Comparison of ENCODE assay signal across 13 cellular contexts in the genomic region with DNA sequence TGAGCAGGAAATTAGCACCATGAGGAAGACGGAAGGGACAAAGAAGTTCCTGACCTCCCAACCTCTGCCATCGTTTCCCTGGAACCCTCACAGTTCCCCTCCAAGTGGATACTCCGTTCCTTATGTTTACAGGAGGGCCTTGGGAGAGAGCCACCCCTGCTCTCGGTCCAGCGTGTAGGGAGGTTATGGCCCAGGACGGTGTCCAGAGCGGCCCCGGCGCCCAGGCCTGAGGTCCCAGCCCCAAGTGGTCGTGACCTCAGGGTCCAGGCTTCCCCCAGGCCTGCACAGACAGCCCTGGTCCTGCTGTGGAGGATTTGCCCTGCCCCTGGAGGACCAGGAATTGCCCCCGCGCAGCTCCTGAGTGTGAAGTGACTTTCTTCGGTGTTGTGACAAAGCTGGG.
DNase-seq lines count a peak whose midpoint lies in the region; ATAC-seq and TF ChIP-seq lines count a peak whose summit lies in the region.
"Had no signal": no experiment of that assay in that cellular context is flagged by ENCODE, and none has a peak within 500 bp of the region (broad histone marks: within the 10 kb centered on the region; RNA-seq: fewer than 3 reads in every experiment).

No MANE protein-coding gene starts in this region.

- H3K9me3 Mint-ChIP-seq in stimulated activated naive CD8-positive, alpha-beta T cell treated with anti-CD3 and anti-CD28 coated beads, Interleukin-15, Interleukin-2, amounts not matched to agents 100 ng/mL and 50 ng/mL, for 24 hours: no peaks in the 10 kb centered on the region
- H3K9me3 Mint-ChIP-seq in stimulated activated naive CD8-positive, alpha-beta T cell treated with anti-CD3 and anti-CD28 coated beads, Interleukin-15, amount 100 ng/mL, for 72 hours: no peaks in the 10 kb centered on the region
- H3K9me3 Mint-ChIP-seq: activated naive CD4-positive, alpha-beta T cell treated with anti-CD3 and anti-CD28 coated beads, Interleukin-2, amount 10 ng/mL, durations not matched to agents 7 days and 5 days had no signal

- H3K4me1 ChIP-seq in liver (ENCODE audit: control insufficient read depth in 4 of 4, insufficient read depth in 4 of 4, low read length in 3 of 4): peaks cover 11 to 25% (median 19%) of the 10 kb centered on the region in 4 donors
- H3K4me1 ChIP-seq in prostate gland (replicated peaks): peaks cover 44% of the 10 kb centered on the region

- no peak for TF ChIP-seq RAD21 in liver (IDR thresholded peaks at IDR 0.05)

- no peak for ATAC-seq in stimulated activated naive CD8-positive, alpha-beta T cell treated with anti-CD3 and anti-CD28 coated beads, Interleukin-15, amount 100 ng/mL, for 72 hours
- no peak for ATAC-seq in GM18868 (IDR thresholded peaks at IDR 0.05; ENCODE audit: unreplicated experiment)

- no peak overlapping the region for H3K9ac ChIP-seq in liver (ENCODE audit: low read depth in 1 of 2, low read length in 2 of 2)
- H3K9ac ChIP-seq: SK-N-SH had no signal

- no peak overlapping the region for H3K4me3 Mint-ChIP-seq in stimulated activated naive CD8-positive, alpha-beta T cell treated with anti-CD3 and anti-CD28 coated beads, Interleukin-15, Interleukin-2, amounts not matched to agents 100 ng/mL and 50 ng/mL, for 24 hours
- no peak overlapping the region for H3K4me3 Mint-ChIP-seq in stimulated activated naive CD8-positive, alpha-beta T cell treated with anti-CD3 and anti-CD28 coated beads, Interleukin-15, amount 100 ng/mL, for 72 hours
- H3K4me3 Mint-ChIP-seq: activated naive CD4-positive, alpha-beta T cell treated with anti-CD3 and anti-CD28 coated beads, Interleukin-2, amount 10 ng/mL, durations not matched to agents 7 days and 5 days had no signal

- no peak overlapping the region for H3K27ac ChIP-seq in liver (ENCODE audit: low read depth in 1 of 2, low read length in 2 of 2)
- H3K27ac ChIP-seq in prostate gland: peak overlapping the region; percentile 13 to 86

- H3K9me3 ChIP-seq in liver (ENCODE audit: control insufficient read depth in 4 of 4, low read length in 3 of 4): no peaks in the 10 kb centered on the region
- H3K9me3 ChIP-seq in prostate gland: no peaks in the 10 kb centered on the region
- H3K9me3 ChIP-seq: SK-N-SH had no signal

- H3K4me3 ChIP-seq in liver (ENCODE audit: low read depth in 1 of 3, low read length in 3 of 3) (no peak overlapping the region), prostate gland (no peak overlapping the region)

- H3K36me3 ChIP-seq in liver (ENCODE audit: control insufficient read depth in 4 of 4, insufficient read depth in 3 of 4, low read depth in 1 of 4, low read length in 3 of 4): peaks cover 0 to 4% (median 2%) of the 10 kb centered on the region in 4 donors
- no peaks in the 10 kb centered on the region for H3K36me3 ChIP-seq in prostate gland

- peak overlapping the region; percentile 55 for H3K27ac Mint-ChIP-seq in stimulated activated naive CD8-positive, alpha-beta T cell treated with anti-CD3 and anti-CD28 coated beads, Interleukin-15, Interleukin-2, amounts not matched to agents 100 ng/mL and 50 ng/mL, for 24 hours
- peak overlapping the region in 1 of 2 donors; percentile 82 for H3K27ac Mint-ChIP-seq in stimulated activated naive CD8-positive, alpha-beta T cell treated with anti-CD3 and anti-CD28 coated beads, Interleukin-15, amount 100 ng/mL, for 72 hours
- H3K27ac Mint-ChIP-seq: activated naive CD4-positive, alpha-beta T cell treated with anti-CD3 and anti-CD28 coated beads, Interleukin-2, amount 10 ng/mL, durations not matched to agents 7 days and 5 days had no signal

- intact Hi-C loops in prostate gland (cut with DNase I): loop anchor here (5.0 kb wide), 1 partner anchor 44 kb away; no protein-coding TSS in a partner anchor

- DNase-seq in stimulated activated naive CD8-positive, alpha-beta T cell treated with anti-CD3 and anti-CD28 coated beads, Interleukin-15, amount 100 ng/mL, for 72 hours: no peak
- DNase-seq in prostate gland (ENCODE audit: low spot score) (no peak), NCI-H2081 (lab: John Stamatoyannopoulos, UW) (no peak), amygdala (lab: John Stamatoyannopoulos, UW) (no peak)
- no peak for DNase-seq in activated effector memory CD4-positive, alpha-beta T cell treated with anti-CD3 and anti-CD28 coated beads, Interleukin-2, amount 50 U/mL, for 16 hours
- DNase-seq: activated naive CD4-positive, alpha-beta T cell treated with anti-CD3 and anti-CD28 coated beads, Interleukin-2, amount 10 ng/mL, durations not matched to agents 7 days and 5 days; effector CD8-positive, alpha-beta T cell; NCI-H1694 treated with DMSO at 0.1 percent for 48 hours; NCI-H510A treated with DMSO at 0.1 percent for 48 hours; SK-N-SH had no signal

- H3K27me3 ChIP-seq in liver (ENCODE audit: control insufficient read depth in 4 of 4, insufficient read depth in 4 of 4, low read length in 3 of 4) (no peaks in the 10 kb centered on the region), prostate gland (replicated peaks; ENCODE audit: insufficient read depth) (no peaks in the 10 kb centered on the region)

- 84% methylated on average over 13 of the region's 13 CpGs for WGBS in liver
- 74% methylated on average over 12 of the region's 13 CpGs for WGBS in prostate gland

- H3K4me1 Mint-ChIP-seq in stimulated activated naive CD8-positive, alpha-beta T cell treated with anti-CD3 and anti-CD28 coated beads, Interleukin-15, Interleukin-2, amounts not matched to agents 100 ng/mL and 50 ng/mL, for 24 hours (ENCODE audit: low read depth): peaks cover 47% of the 10 kb centered on the region
- peaks cover 54% of the 10 kb centered on the region for H3K4me1 Mint-ChIP-seq in stimulated activated naive CD8-positive, alpha-beta T cell treated with anti-CD3 and anti-CD28 coated beads, Interleukin-15, amount 100 ng/mL, for 72 hours

- TF ChIP-seq CTCF in liver (IDR thresholded peaks at IDR 0.05; ENCODE audit: low read depth, low read length, missing input control) (no peak), prostate gland (IDR thresholded peaks at IDR 0.05) (no peak)

- H3K27me3 Mint-ChIP-seq in stimulated activated naive CD8-positive, alpha-beta T cell treated with anti-CD3 and anti-CD28 coated beads, Interleukin-15, Interleukin-2, amounts not matched to agents 100 ng/mL and 50 ng/mL, for 24 hours: no peaks in the 10 kb centered on the region
- H3K27me3 Mint-ChIP-seq in stimulated activated naive CD8-positive, alpha-beta T cell treated with anti-CD3 and anti-CD28 coated beads, Interleukin-15, amount 100 ng/mL, for 72 hours: no peaks in the 10 kb centered on the region
- H3K27me3 Mint-ChIP-seq: activated naive CD4-positive, alpha-beta T cell treated with anti-CD3 and anti-CD28 coated beads, Interleukin-2, amount 10 ng/mL, durations not matched to agents 7 days and 5 days had no signal

- TF ChIP-seq POLR2A in prostate gland (IDR thresholded peaks at IDR 0.05): no peak

- H3K36me3 Mint-ChIP-seq in stimulated activated naive CD8-positive, alpha-beta T cell treated with anti-CD3 and anti-CD28 coated beads, Interleukin-15, Interleukin-2, amounts not matched to agents 100 ng/mL and 50 ng/mL, for 24 hours (ENCODE audit: low read depth): peaks cover 58% of the 10 kb centered on the region

TF ChIP-seq in liver, 16 proteins besides CTCF, POLR2A, EP300 and RAD21:
- TF ChIP-seq NR2F2 (IDR thresholded peaks at IDR 0.05) (peak; percentile 76), GABPA (IDR thresholded peaks at IDR 0.05 in 1 of 2, conservative IDR thresholded peaks at IDR 0.05 in 1 of 2) (no peak), EGR1 (IDR thresholded peaks at IDR 0.05; ENCODE audit: low read depth in 2 of 2) (no peak)
- TF ChIP-seq, protein P1, sequence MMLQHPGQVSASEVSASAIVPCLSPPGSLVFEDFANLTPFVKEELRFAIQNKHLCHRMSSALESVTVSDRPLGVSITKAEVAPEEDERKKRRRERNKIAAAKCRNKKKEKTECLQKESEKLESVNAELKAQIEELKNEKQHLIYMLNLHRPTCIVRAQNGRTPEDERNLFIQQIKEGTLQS (IDR thresholded peaks at IDR 0.05): no peak
- TF ChIP-seq, protein P2, sequence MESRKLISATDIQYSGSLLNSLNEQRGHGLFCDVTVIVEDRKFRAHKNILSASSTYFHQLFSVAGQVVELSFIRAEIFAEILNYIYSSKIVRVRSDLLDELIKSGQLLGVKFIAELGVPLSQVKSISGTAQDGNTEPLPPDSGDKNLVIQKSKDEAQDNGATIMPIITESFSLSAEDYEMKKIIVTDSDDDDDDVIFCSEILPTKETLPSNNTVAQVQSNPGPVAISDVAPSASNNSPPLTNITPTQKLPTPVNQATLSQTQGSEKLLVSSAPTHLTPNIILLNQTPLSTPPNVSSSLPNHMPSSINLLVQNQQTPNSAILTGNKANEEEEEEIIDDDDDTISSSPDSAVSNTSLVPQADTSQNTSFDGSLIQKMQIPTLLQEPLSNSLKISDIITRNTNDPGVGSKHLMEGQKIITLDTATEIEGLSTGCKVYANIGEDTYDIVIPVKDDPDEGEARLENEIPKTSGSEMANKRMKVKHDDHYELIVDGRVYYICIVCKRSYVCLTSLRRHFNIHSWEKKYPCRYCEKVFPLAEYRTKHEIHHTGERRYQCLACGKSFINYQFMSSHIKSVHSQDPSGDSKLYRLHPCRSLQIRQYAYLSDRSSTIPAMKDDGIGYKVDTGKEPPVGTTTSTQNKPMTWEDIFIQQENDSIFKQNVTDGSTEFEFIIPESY (IDR thresholded peaks at IDR 0.05): no peak

Comparison
In these comparisons a context has a peak if more than half of its experiments do, and no peak if none do; other contexts are left out.
1. H3K27ac ChIP-seq: peak in prostate gland (2 of 2); none in liver (0 of 2).